In genomic region chr2:145155196-145155595, GRCh38 we compare ENCODE assay signal across 30 cellular contexts.
"Had no signal": no experiment of that assay in that cellular context is flagged by ENCODE, and none has a peak within 500 bp of the region (broad histone marks: within the 10 kb centered on the region; RNA-seq: fewer than 3 reads in every experiment).

No MANE protein-coding gene starts in this region.

- H3K27ac ChIP-seq: adrenal gland, ascending aorta, body of pancreas, brain microvascular endothelial cell, breast epithelium, cardiac muscle cell had no signal

- H3K4me1 ChIP-seq: adrenal gland had no signal

- H3K4me3 ChIP-seq: adrenal gland, ascending aorta, body of pancreas, breast epithelium, cardiac muscle cell had no signal

- H3K27me3 ChIP-seq: adrenal gland, ascending aorta, body of pancreas, brain microvascular endothelial cell, breast epithelium, cardiac muscle cell had no signal

- H3K36me3 ChIP-seq: adrenal gland, ascending aorta, brain microvascular endothelial cell, breast epithelium, cardiac muscle cell had no signal

- H3K9me3 ChIP-seq: body of pancreas, breast epithelium had no signal

- DNase-seq: activated effector memory CD4-positive, alpha-beta T cell treated with anti-CD3 and anti-CD28 coated beads, Interleukin-2, amount 50 U/mL, for 16 hours; activated effector memory CD4-positive, alpha-beta T cell treated with Interleukin-2 at 50 U/mL for 16 hours; activated gamma-delta T cell; activated gamma-delta T cell treated with Interleukin-2 at 50 U/mL for 16 hours; activated naive CD4-positive, alpha-beta T cell; activated naive CD4-positive, alpha-beta T cell treated with anti-CD3 and anti-CD28 coated beads for 36 hours; activated naive CD4-positive, alpha-beta T cell treated with anti-CD3 and anti-CD28 coated beads, Interleukin-2, amount 10 ng/mL, durations not matched to agents 7 days and 5 days; activated naive CD4-positive, alpha-beta T cell treated with anti-CD3 and anti-CD28 coated beads, Interleukin-2, amount 50 U/mL, for 16 hours; activated naive CD4-positive, alpha-beta T cell treated with Interleukin-2 at 50 U/mL for 16 hours; activated naive CD8-positive, alpha-beta T cell treated with anti-CD3 and anti-CD28 coated beads for 36 hours; activated naive CD8-positive, alpha-beta T cell treated with anti-CD3 and anti-CD28 coated beads, Interleukin-2, amount 10 ng/mL, durations not matched to agents 7 days and 5 days; activated naive CD8-positive, alpha-beta T cell treated with anti-CD3 and anti-CD28 coated beads, Interleukin-2, amount 50 U/mL, for 24 hours; activated T-cell treated with anti-CD3 and anti-CD28 coated beads, Interleukin-2, amount 50 U/mL, for 1 hour; activated T-cell treated with anti-CD3 and anti-CD28 coated beads, Interleukin-2, amount 50 U/mL, for 24 hours; activated T-cell treated with anti-CD3 and anti-CD28 coated beads, Interleukin-2, amount 50 U/mL, for 4 hours; activated T-cell treated with anti-CD3 and anti-CD28 coated beads, Interleukin-2, amount 50 U/mL, for 48 hours; activated T-cell treated with anti-CD3 and anti-CD28 coated beads, Interleukin-2, amount 50 U/mL, for 72 hours; adrenal gland; amniotic stem cell; amygdala; anterior cingulate cortex; aorta; body of pancreas; brain microvascular endothelial cell; caudate nucleus; central memory CD4-positive, alpha-beta T cell; cerebellar nuclear complex had no signal
